Comparison of ENCODE assay signal across 8 cellular contexts in genomic region chrX:53682885-53683555, GRCh38. TPM values are rescaled to one million over a fixed set of nuclear protein-coding genes. Genes with fewer than 3 reads are reported as not detected.
A peak's percentile ranks its signal among the peaks of the same experiment; 100 is the strongest.
DNase-seq lines count a peak whose midpoint lies in the region; ATAC-seq and TF ChIP-seq lines count a peak whose summit lies in the region.

No MANE protein-coding gene starts in this region.

- H4K20me1 ChIP-seq in DOHH2 (ENCODE audit: control insufficient read depth, insufficient read depth, low read depth, low read length) (peaks cover 9% of the 10 kb centered on the region; the same call in 1 of the 2 replicates), Karpas-422 (ENCODE audit: insufficient read depth, low read depth, low read length) (peaks cover 14% of the 10 kb centered on the region; the same call in 1 of the 2 replicates)

- H3K27ac ChIP-seq in DOHH2 (ENCODE audit: low read depth, low read length) (peak overlapping the region; percentile 74), Karpas-422 (ENCODE audit: low read length) (peak overlapping the region; percentile 73)

- no peaks in the 10 kb centered on the region for H3K27me3 Mint-ChIP-seq in stimulated activated naive B cell treated with anti-CD40 and anti-IgM and Interleukin-4, amounts not matched to agents 10 μg/mL and 1 μg/mL and 100 μg/mL, for 72 hours

- H3K79me2 ChIP-seq in DOHH2 (ENCODE audit: control insufficient read depth, low read length) (peaks cover 75% of the 10 kb centered on the region), Karpas-422 (ENCODE audit: low read length) (peaks cover 68% of the 10 kb centered on the region)

- H3K4me1 ChIP-seq in DOHH2 (ENCODE audit: control insufficient read depth, low read length), result peaks cover 18% of the 10 kb centered on the region
- H3K4me1 ChIP-seq in Karpas-422 (ENCODE audit: low read length), result peaks cover 25% of the 10 kb centered on the region

- H3K36me3 ChIP-seq in DOHH2 (ENCODE audit: control insufficient read depth, low read length) (peaks cover 54% of the 10 kb centered on the region), Karpas-422 (ENCODE audit: insufficient read depth, low read length) (peaks cover 24% of the 10 kb centered on the region)

- no peak overlapping the region for H2AFZ ChIP-seq in Karpas-422 (ENCODE audit: low read length)

- H3K9me3 Mint-ChIP-seq in stimulated activated naive B cell treated with anti-CD40 and anti-IgM and Interleukin-4, amounts not matched to agents 10 μg/mL and 1 μg/mL and 100 μg/mL, for 72 hours, result no peaks in the 10 kb centered on the region

- H3K9ac ChIP-seq in Karpas-422 (ENCODE audit: low read length), result peak overlapping the region; percentile 86

- H3K27me3 ChIP-seq in DOHH2 (ENCODE audit: control insufficient read depth, low read length) (no peaks in the 10 kb centered on the region), Karpas-422 (ENCODE audit: low read length) (no peaks in the 10 kb centered on the region)

- peak overlapping the region; percentile 98 for H3K27ac Mint-ChIP-seq in stimulated activated naive B cell treated with anti-CD40 and anti-IgM and Interleukin-4, amounts not matched to agents 10 μg/mL and 1 μg/mL and 100 μg/mL, for 72 hours

- H3K9me2 ChIP-seq in DOHH2 (replicated peaks; ENCODE audit: control insufficient read depth, low read length), result no peaks in the 10 kb centered on the region
- H3K9me2 ChIP-seq in Karpas-422 (replicated peaks; ENCODE audit: insufficient read depth, low read length), result no peaks in the 10 kb centered on the region

- TF ChIP-seq CTCF in DOHH2 (IDR thresholded peaks at IDR 0.05; ENCODE audit: low read depth, low read length, poor library complexity, severe bottlenecking), result no peak

- H3K4me2 ChIP-seq in DOHH2 (ENCODE audit: low read length) (peak overlapping the region; percentile 83), Karpas-422 (ENCODE audit: low read depth, low read length, poor library complexity, severe bottlenecking) (peak overlapping the region; percentile 80)

- no peaks in the 10 kb centered on the region for H3K9me3 ChIP-seq in DOHH2 (ENCODE audit: control insufficient read depth, insufficient read depth, low read length)
- H3K9me3 ChIP-seq in Karpas-422 (ENCODE audit: low read length), result no peaks in the 10 kb centered on the region

- H3K4me1 Mint-ChIP-seq in stimulated activated naive B cell treated with anti-CD40 and anti-IgM and Interleukin-4, amounts not matched to agents 10 μg/mL and 1 μg/mL and 100 μg/mL, for 72 hours, result peaks cover 15 to 27% of the 10 kb centered on the region in 2 donors

- ATAC-seq in stimulated activated naive B cell treated with anti-CD40 and anti-IgM and Interleukin-4, amounts not matched to agents 10 μg/mL and 1 μg/mL and 100 μg/mL, for 72 hours (replicated peaks), result no peak
- no peak for ATAC-seq in HG03571 (IDR thresholded peaks at IDR 0.05; ENCODE audit: unreplicated experiment)
- ATAC-seq in HG03378 (IDR thresholded peaks at IDR 0.05; ENCODE audit: unreplicated experiment), result no peak

- H3F3A ChIP-seq in DOHH2 (ENCODE audit: control insufficient read depth, insufficient read depth), result no peaks in the 10 kb centered on the region; the same call in 1 of the 2 replicates

- peak overlapping the region; percentile 83 to 93 for H3K4me3 Mint-ChIP-seq in stimulated activated naive B cell treated with anti-CD40 and anti-IgM and Interleukin-4, amounts not matched to agents 10 μg/mL and 1 μg/mL and 100 μg/mL, for 72 hours

- DNase-seq in Karpas-422, result peak; percentile 73
- DNase-seq in SK-N-DZ (ENCODE audit: low spot score), result peak; percentile 54
- DNase-seq in brain pericyte (ENCODE audit: low read depth, low spot score), result peak; percentile 7
- DNase-seq in left kidney (ENCODE audit: low read depth, low spot score), result peak; percentile 76
- peak; percentile 29 for DNase-seq in stimulated activated naive B cell treated with anti-CD40 and anti-IgM and Interleukin-4, amounts not matched to agents 10 μg/mL and 1 μg/mL and 100 μg/mL, for 72 hours

- H3K36me3 Mint-ChIP-seq in stimulated activated naive B cell treated with anti-CD40 and anti-IgM and Interleukin-4, amounts not matched to agents 10 μg/mL and 1 μg/mL and 100 μg/mL, for 72 hours, result peaks cover 20 to 37% of the 10 kb centered on the region in 2 donors

- H3K4me3 ChIP-seq in DOHH2 (ENCODE audit: low read length) (peak overlapping the region; percentile 91), Karpas-422 (ENCODE audit: low read length) (peak overlapping the region; percentile 83)

RNA-seq across cellular contexts. Expression of gene HUWE1, which starts 3.5 kb away (rescaled TPM):
- 101 and 104 TPM in 2 replicates for total RNA-seq in Karpas-422 (2014; rRNA removed; shearing (Covaris generic); ENCODE audit: low replicate concordance)
- 32.1 and 37.5 TPM in 2 replicates for polyA plus RNA-seq in SK-N-DZ (2014; cell fraction: cytosol; rRNA removed)
- 49.0 and 80.5 TPM in 2 replicates for polyA plus RNA-seq in SK-N-DZ (2014; cell fraction: nucleus; rRNA removed)

Comparison
In these comparisons a context has a peak if more than half of its experiments do, and no peak if none do; other contexts are left out.
1. DNase-seq: peak in every context shown above with its lines; median percentile 76 in left kidney; 73 in Karpas-422; 54 in SK-N-DZ; 29 in stimulated activated naive B cell treated with anti-CD40 and anti-IgM and Interleukin-4, amounts not matched to agents 10 μg/mL and 1 μg/mL and 100 μg/mL, for 72 hours; 7 in brain pericyte.